ENCODE assay signal across 19 cellular contexts in the genomic region with DNA sequence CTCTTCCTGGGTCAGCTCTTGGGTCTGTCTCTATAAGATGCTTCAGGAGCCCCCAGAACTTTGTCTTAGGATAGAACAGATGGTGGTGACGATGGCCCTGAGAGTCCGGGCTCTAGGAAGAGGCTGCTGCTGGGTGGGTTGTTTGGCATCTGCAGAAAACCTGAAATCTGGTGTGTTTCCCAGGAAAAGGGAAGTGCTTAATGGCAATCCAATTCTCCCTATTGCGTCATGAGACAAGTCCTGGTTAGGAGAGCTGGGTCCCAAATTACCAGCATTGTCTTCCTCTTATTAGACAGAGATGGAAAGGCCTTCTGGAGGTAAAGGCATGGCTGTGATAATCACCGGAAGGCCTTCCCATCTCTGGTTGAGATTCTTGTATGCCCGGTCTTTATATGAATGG.
"Had no signal": no experiment of that assay in that cellular context is flagged by ENCODE, and none has a peak within 500 bp of the region (broad histone marks: within the 10 kb centered on the region; RNA-seq: fewer than 3 reads in every experiment).

No MANE protein-coding gene starts in this region.

- H3K9me3 Mint-ChIP-seq: activated B cell treated with CpG ODN at 0.5 μM for 24 hours; activated naive CD4-positive, alpha-beta T cell treated with anti-CD3 and anti-CD28 coated beads, Interleukin-2, amount 50 U/mL, for 24 hours; naive thymus-derived CD8-positive, alpha-beta T cell; stimulated activated naive B cell treated with anti-CD40 and anti-IgM and Interleukin-4, amounts not matched to agents 10 μg/mL and 1 μg/mL and 100 μg/mL, for 72 hours; T-cell had no signal

- DNase-seq: activated B cell treated with CpG ODN at 0.5 μM for 24 hours; amygdala; body of pancreas; caudate nucleus; colonic mucosa; left ventricle myocardium inferior; naive thymus-derived CD8-positive, alpha-beta T cell; nucleus accumbens; substantia nigra; T-cell; transverse colon had no signal

- H3K4me1 Mint-ChIP-seq: activated B cell treated with CpG ODN at 0.5 μM for 24 hours had no signal

- H3K36me3 ChIP-seq: colonic mucosa, left ventricle myocardium inferior, transverse colon had no signal

- FAIRE-seq: endometrium, TTC549 had no signal

- H3K27ac Mint-ChIP-seq: activated B cell treated with CpG ODN at 0.5 μM for 24 hours; activated naive CD4-positive, alpha-beta T cell treated with anti-CD3 and anti-CD28 coated beads, Interleukin-2, amount 50 U/mL, for 24 hours; T-cell had no signal

- H3K79me2 ChIP-seq: hepatocyte had no signal

- H3K4me2 ChIP-seq: hepatocyte had no signal

- H3K4me3 Mint-ChIP-seq: activated B cell treated with CpG ODN at 0.5 μM for 24 hours; activated naive CD4-positive, alpha-beta T cell treated with anti-CD3 and anti-CD28 coated beads, Interleukin-2, amount 50 U/mL, for 24 hours; naive thymus-derived CD8-positive, alpha-beta T cell; T-cell had no signal

- H3K27ac ChIP-seq: body of pancreas, colonic mucosa, hepatocyte, left ventricle myocardium inferior, SK-N-MC, skin epidermis, transverse colon had no signal

- H3K4me1 ChIP-seq: body of pancreas, colonic mucosa, transverse colon had no signal

- H3K4me3 ChIP-seq: body of pancreas, colonic mucosa, hepatocyte, left ventricle myocardium inferior, SK-N-MC, skin epidermis, transverse colon had no signal

- ATAC-seq: body of pancreas; esophagus mucosa; naive thymus-derived CD8-positive, alpha-beta T cell had no signal

- H3K27me3 ChIP-seq: body of pancreas, colonic mucosa, hepatocyte, transverse colon had no signal

- H3K27me3 Mint-ChIP-seq: activated B cell treated with CpG ODN at 0.5 μM for 24 hours; activated naive CD4-positive, alpha-beta T cell treated with anti-CD3 and anti-CD28 coated beads, Interleukin-2, amount 50 U/mL, for 24 hours; T-cell had no signal

- H3K9me3 ChIP-seq: body of pancreas, colonic mucosa, left ventricle myocardium inferior, transverse colon had no signal

- H3K36me3 Mint-ChIP-seq: activated naive CD4-positive, alpha-beta T cell treated with anti-CD3 and anti-CD28 coated beads, Interleukin-2, amount 50 U/mL, for 24 hours; naive thymus-derived CD8-positive, alpha-beta T cell; stimulated activated naive B cell treated with anti-CD40 and anti-IgM and Interleukin-4, amounts not matched to agents 10 μg/mL and 1 μg/mL and 100 μg/mL, for 72 hours; T-cell had no signal

- H2AFZ ChIP-seq: hepatocyte had no signal
